ENCODE assay signal across 18 cellular contexts in the genomic region with DNA sequence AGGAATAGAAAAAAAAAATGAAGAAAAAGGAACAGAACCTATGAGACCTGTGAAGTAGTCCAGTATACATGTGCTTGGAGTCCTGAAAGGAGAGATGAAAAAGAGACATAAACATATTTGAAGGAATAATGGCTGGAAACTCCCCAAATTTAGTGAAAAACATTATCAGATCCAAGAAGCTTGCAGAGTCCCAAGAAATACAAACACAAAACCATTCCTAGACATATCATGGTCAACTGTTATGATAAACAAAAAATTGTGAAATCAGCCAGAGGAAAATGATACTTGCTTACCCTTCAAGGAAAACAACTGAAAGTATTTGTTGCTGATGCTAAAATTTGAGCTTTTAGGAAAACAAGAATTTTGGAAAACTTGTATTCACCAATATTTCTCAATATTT.
"Had no signal": no experiment of that assay in that cellular context is flagged by ENCODE, and none has a peak within 500 bp of the region (broad histone marks: within the 10 kb centered on the region; RNA-seq: fewer than 3 reads in every experiment).

No MANE protein-coding gene starts in this region.

- H3K9me3 Mint-ChIP-seq: activated CD8-positive, alpha-beta T cell treated with anti-CD3 and anti-CD28 coated beads for 36 hours; activated naive CD8-positive, alpha-beta T cell treated with anti-CD3 and anti-CD28 coated beads for 36 hours; activated T-cell treated with anti-CD3 and anti-CD28 coated beads, Interleukin-2, amount 50 U/mL, for 72 hours; mesothelial cell of epicardium; nephron progenitor cell; WTC11 had no signal

- H3K27ac ChIP-seq: lower lobe of right lung, tibial nerve, uterus had no signal

- H3K36me3 ChIP-seq: uterus had no signal

- H3K27ac Mint-ChIP-seq: activated CD8-positive, alpha-beta T cell treated with anti-CD3 and anti-CD28 coated beads for 36 hours; activated naive CD8-positive, alpha-beta T cell treated with anti-CD3 and anti-CD28 coated beads for 36 hours; activated T-cell treated with anti-CD3 and anti-CD28 coated beads, Interleukin-2, amount 50 U/mL, for 72 hours; mesothelial cell of epicardium; nephron progenitor cell; T-helper 17 cell; WTC11 had no signal

- H3K27me3 Mint-ChIP-seq: activated CD8-positive, alpha-beta T cell treated with anti-CD3 and anti-CD28 coated beads for 36 hours; activated naive CD8-positive, alpha-beta T cell treated with anti-CD3 and anti-CD28 coated beads for 36 hours; T-helper 17 cell had no signal

- H3K4me1 ChIP-seq: lower lobe of right lung, tibial nerve, uterus had no signal

- H3K4me1 Mint-ChIP-seq: mesothelial cell of epicardium, nephron progenitor cell had no signal

- DNase-seq: activated CD4-positive, alpha-beta T cell treated with anti-CD3 and anti-CD28 coated beads for 4 hours; activated CD8-positive, alpha-beta T cell treated with anti-CD3 and anti-CD28 coated beads for 36 hours; activated gamma-delta T cell treated with Interleukin-2 at 50 U/mL for 16 hours; activated naive CD8-positive, alpha-beta T cell treated with anti-CD3 and anti-CD28 coated beads for 36 hours; activated T-cell treated with anti-CD3 and anti-CD28 coated beads, Interleukin-2, amount 50 U/mL, for 72 hours; anterior cingulate cortex; foreskin melanocyte; lower lobe of right lung; nephron progenitor cell; occipital lobe; stimulated activated CD4-positive, alpha-beta T cell treated with anti-CD3 and anti-CD28 coated beads, Interleukin-15, amount 100 ng/mL, for 24 hours; stimulated activated CD4-positive, alpha-beta T cell treated with anti-CD3 and anti-CD28 coated beads, Interleukin-4, amount 100 ng/mL, for 1 hour; stimulated activated naive CD4-positive, alpha-beta T cell; T-helper 17 cell; uterus had no signal

- H3K9me3 ChIP-seq: lower lobe of right lung, tibial nerve, uterus had no signal

- H3K4me3 ChIP-seq: lower lobe of right lung, tibial nerve, uterus had no signal

- H3K27me3 ChIP-seq: tibial nerve, uterus had no signal

- H3K4me3 Mint-ChIP-seq: activated CD8-positive, alpha-beta T cell treated with anti-CD3 and anti-CD28 coated beads for 36 hours; activated naive CD8-positive, alpha-beta T cell treated with anti-CD3 and anti-CD28 coated beads for 36 hours; activated T-cell treated with anti-CD3 and anti-CD28 coated beads, Interleukin-2, amount 50 U/mL, for 72 hours; mesothelial cell of epicardium; nephron progenitor cell; T-helper 17 cell; WTC11 had no signal

- ATAC-seq: activated CD8-positive, alpha-beta T cell treated with anti-CD3 and anti-CD28 coated beads for 36 hours; activated T-cell treated with anti-CD3 and anti-CD28 coated beads, Interleukin-2, amount 50 U/mL, for 72 hours; lower lobe of right lung; T-helper 17 cell had no signal
